ENCODE assay signal across 35 cellular contexts in genomic region chr20:46065006-46065405, GRCh38. TPM values are rescaled to one million over a fixed set of nuclear protein-coding genes. Genes with fewer than 3 reads are reported as not detected.
"Had no signal": no experiment of that assay in that cellular context is flagged by ENCODE, and none has a peak within 500 bp of the region (broad histone marks: within the 10 kb centered on the region; RNA-seq: fewer than 3 reads in every experiment).

No MANE protein-coding gene starts in this region.

- DNase-seq: dorsolateral prefrontal cortex; effector CD8-positive, alpha-beta T cell; esophagus squamous epithelium; foreskin melanocyte; hypothalamus; immature natural killer cell; islet precursor cell; left ventricle myocardium superior; lower lobe of right lung; mucosa of descending colon; naive B cell; pancreas; right lobe of liver; stimulated activated CD4-positive, alpha-beta T cell treated with anti-CD3 and anti-CD28 coated beads, Interleukin-12 subunit alpha, Interleukin-12 subunit beta, amount 100 ng/mL, for 4 hours; stimulated activated CD4-positive, alpha-beta T cell treated with anti-CD3 and anti-CD28 coated beads, Interleukin-1b, Interleukin-23, amount 100 ng/mL, for 48 hours; stimulated activated CD4-positive, alpha-beta T cell treated with anti-CD3 and anti-CD28 coated beads, Interleukin-4, amount 100 ng/mL, for 1 hour; stimulated activated CD8-positive, alpha-beta memory T cell treated with anti-CD3 and anti-CD28 coated beads, Interleukin-4, amount 100 ng/mL, for 48 hours; stimulated activated naive CD8-positive, alpha-beta T cell treated with anti-CD3 and anti-CD28 coated beads, Interleukin-15, Interleukin-2, amounts not matched to agents 100 U/mL and 50 U/mL, for 24 hours; substantia nigra; testis; tibial artery had no signal

- H3K9me3 Mint-ChIP-seq: endodermal cell; immature natural killer cell; memory B cell; mesothelial cell of epicardium; naive B cell; natural killer cell treated with Interleukin-12 subunit alpha and Interleukin-12 subunit beta and Interleukin-15 and Interleukin-18, amount 100 ng/mL, for 72 hours; neural crest cell; type B pancreatic cell had no signal

- H3K27me3 ChIP-seq: dorsolateral prefrontal cortex, esophagus squamous epithelium, neutrophil, pancreas, right lobe of liver, testis, tibial artery had no signal

- H3K27ac Mint-ChIP-seq: endodermal cell; memory B cell; mesothelial cell of epicardium; naive B cell; natural killer cell treated with Interleukin-12 subunit alpha and Interleukin-12 subunit beta and Interleukin-15 and Interleukin-18, amount 100 ng/mL, for 72 hours; progenitor cell of endocrine pancreas; type B pancreatic cell had no signal

- H3K27me3 Mint-ChIP-seq: natural killer cell treated with Interleukin-12 subunit alpha and Interleukin-12 subunit beta and Interleukin-15 and Interleukin-18, amount 100 ng/mL, for 72 hours had no signal

- H3K4me1 Mint-ChIP-seq: endodermal cell, mesothelial cell of epicardium had no signal

- H3K4me3 Mint-ChIP-seq: endodermal cell; immature natural killer cell; memory B cell; mesothelial cell of epicardium; naive B cell; natural killer cell treated with Interleukin-12 subunit alpha and Interleukin-12 subunit beta and Interleukin-15 and Interleukin-18, amount 100 ng/mL, for 72 hours; neural crest cell; type B pancreatic cell had no signal

- H3K27ac ChIP-seq: esophagus squamous epithelium, lower lobe of right lung, neutrophil, pancreas, right lobe of liver, testis, tibial artery had no signal

- ATAC-seq: left ventricle myocardium superior; lower lobe of right lung; mucosa of descending colon; natural killer cell treated with Interleukin-12 subunit alpha and Interleukin-12 subunit beta and Interleukin-15 and Interleukin-18, amount 100 ng/mL, for 72 hours; pancreas; right lobe of liver; stimulated activated naive CD8-positive, alpha-beta T cell treated with anti-CD3 and anti-CD28 coated beads, Interleukin-15, Interleukin-2, amounts not matched to agents 100 U/mL and 50 U/mL, for 24 hours had no signal

- H3K9me3 ChIP-seq: esophagus squamous epithelium, lower lobe of right lung, mucosa of descending colon, neutrophil, pancreas, right lobe of liver, testis, tibial artery had no signal

- FAIRE-seq: colon, endothelial cell of umbilical vein, pancreas, urothelium cell line had no signal

- H3K4me3 ChIP-seq: dorsolateral prefrontal cortex, esophagus squamous epithelium, lower lobe of right lung, mucosa of descending colon, pancreas, right lobe of liver, smooth muscle cell, testis, tibial artery had no signal

- H3K4me1 ChIP-seq: tibial artery had no signal

RNA-seq across cellular contexts. Expression of gene SLC12A5, which starts 36.0 kb away (rescaled TPM):
- total RNA-seq: epithelial cell of proximal tubule; esophagus squamous epithelium; natural killer cell treated with Interleukin-12 subunit alpha and Interleukin-12 subunit beta and Interleukin-15 and Interleukin-18, amount 100 ng/mL, for 72 hours had no signal

RNA-seq across cellular contexts. Expression of gene MMP9, which starts 56.3 kb away (rescaled TPM):
- total RNA-seq: cerebellum, endothelial cell of umbilical vein, mesothelial cell of epicardium, neural crest cell, progenitor cell of endocrine pancreas had no signal
- polyA plus RNA-seq: endothelial cell of umbilical vein had no signal
